ENCODE assay signal across 18 cellular contexts in genomic region chr5:173909205-173909604, GRCh38. TPM values are rescaled to one million over a fixed set of nuclear protein-coding genes. Genes with fewer than 3 reads are reported as not detected.
DNase-seq lines count a peak whose midpoint lies in the region; ATAC-seq and FAIRE-seq lines count a peak whose summit lies in the region.
"Had no signal": no experiment of that assay in that cellular context is flagged by ENCODE, and none has a peak within 500 bp of the region (broad histone marks: within the 10 kb centered on the region; RNA-seq: fewer than 3 reads in every experiment).

No MANE protein-coding gene starts in this region.

- H3K27me3 ChIP-seq in HUES64 (ENCODE audit: insufficient read depth, low read length) (no peaks in the 10 kb centered on the region), small intestine (ENCODE audit: control insufficient read depth in 2 of 2, insufficient read depth in 2 of 2, low read length in 2 of 2) (no peaks in the 10 kb centered on the region)

- peak overlapping the region; percentile 36; the same call in 1 of the 2 replicates for H3K9ac ChIP-seq in HUES64 (ENCODE audit: low read depth, low read length)

- peak; percentile 40 for ATAC-seq in left lobe of liver
- no peak for ATAC-seq in effector memory CD8-positive, alpha-beta T cell (replicated peaks)
- no peak for ATAC-seq in GM18873 (IDR thresholded peaks at IDR 0.05; ENCODE audit: low FRiP score, unreplicated experiment)
- ATAC-seq: HCT116 had no signal

- H3K4me3 ChIP-seq in HUES64 (ENCODE audit: low read length) (no peak overlapping the region), small intestine (ENCODE audit: low read depth in 1 of 2, low read length in 2 of 2) (no peak overlapping the region)

- H3K27ac ChIP-seq in HUES64 (ENCODE audit: low read depth, low read length), result no peak overlapping the region
- peak overlapping the region; percentile 83 for H3K27ac ChIP-seq in substantia nigra (ENCODE audit: low read depth, low read length, poor library complexity, severe bottlenecking)
- H3K27ac ChIP-seq in small intestine (ENCODE audit: low read depth in 1 of 2, low read length in 1 of 2), result no peak overlapping the region
- H3K27ac ChIP-seq: C4-2B, epithelial cell of prostate had no signal

- H3K4me3 Mint-ChIP-seq in effector memory CD8-positive, alpha-beta T cell, result no peak overlapping the region

- H3K9me3 ChIP-seq in HUES64 (ENCODE audit: insufficient read depth, low read depth, low read length) (no peaks in the 10 kb centered on the region), small intestine (ENCODE audit: control insufficient read depth, low read depth) (no peaks in the 10 kb centered on the region)

- no peak for FAIRE-seq in small intestine (lab: Jason Lieb, UNC)

- no peaks in the 10 kb centered on the region for H3K9me3 Mint-ChIP-seq in effector memory CD8-positive, alpha-beta T cell

- H3K36me3 Mint-ChIP-seq in effector memory CD8-positive, alpha-beta T cell (ENCODE audit: insufficient read depth), result peaks cover 30% of the 10 kb centered on the region

- H3K4me1 ChIP-seq in HUES64 (ENCODE audit: insufficient read depth, low read length), result peaks cover 16% of the 10 kb centered on the region
- no peaks in the 10 kb centered on the region for H3K4me1 ChIP-seq in small intestine (ENCODE audit: control insufficient read depth in 2 of 2, insufficient read depth in 1 of 2, low read depth in 1 of 2, low read length in 1 of 2)

- peaks cover 7 to 26% of the 10 kb centered on the region in 2 donors for H3K4me1 Mint-ChIP-seq in effector memory CD8-positive, alpha-beta T cell (ENCODE audit: low read depth in 2 of 2)

- WGBS in HUES64, result 58% methylated on average over 2 of the region's 3 CpGs
- WGBS in small intestine, 3 donors, result 50 to 59% (median 54%) methylated on average over 3 of the region's 3 CpGs

- H3K36me3 ChIP-seq in HUES64 (ENCODE audit: insufficient read depth, low read length), result no peaks in the 10 kb centered on the region
- peaks cover 0 to 2% of the 10 kb centered on the region in 2 donors for H3K36me3 ChIP-seq in small intestine (ENCODE audit: control insufficient read depth in 2 of 2, insufficient read depth in 2 of 2, low read length in 2 of 2)

- no peaks in the 10 kb centered on the region for H3K27me3 Mint-ChIP-seq in effector memory CD8-positive, alpha-beta T cell
- H3K27me3 Mint-ChIP-seq: progenitor cell of endocrine pancreas had no signal

- DNase-seq in cerebellar cortex (ENCODE audit: low spot score) (peak; percentile 63), left lobe of liver (ENCODE audit: low spot score) (no peak), substantia nigra (lab: John Stamatoyannopoulos, UW) (peak in 27 of 49 donors; percentile 21 to 75 (median 45)), small intestine (no peak), SKM-1 (lab: John Stamatoyannopoulos, UW; ENCODE audit: unreplicated experiment) (no peak)
- no peak for DNase-seq in effector memory CD8-positive, alpha-beta T cell
- DNase-seq: activated CD8-positive, alpha-beta memory T cell treated with anti-CD3 and anti-CD28 coated beads for 24 hours; activated naive CD4-positive, alpha-beta T cell treated with Interleukin-2 at 50 U/mL for 16 hours; NCI-H748 treated with DMSO at 0.1 percent for 48 hours; SIG-M5; stimulated activated CD4-positive, alpha-beta T cell treated with anti-CD3 and anti-CD28 coated beads, Interleukin-4, amount 100 ng/mL, for 4 hours; stimulated activated naive CD4-positive, alpha-beta T cell treated with Interleukin-2 at 50 U/mL for 16 hours had no signal

- H3K27ac Mint-ChIP-seq in effector memory CD8-positive, alpha-beta T cell, result no peak overlapping the region
- H3K27ac Mint-ChIP-seq: progenitor cell of endocrine pancreas had no signal

RNA-seq across cellular contexts. Expression of gene CPEB4, which starts 21.1 kb away (rescaled TPM):
- 4.7 TPM for polyA plus RNA-seq in HUES64 (2013, experiment 1 of 2)
- polyA plus RNA-seq in HUES64 (2013, experiment 2 of 2), result 4.1 TPM
- 28.2 TPM for total RNA-seq in left lobe of liver
- polyA plus RNA-seq in small intestine, result 10 to 100 TPM in 1 of 3 donors, 1 to 10 TPM in 2; 7.8 to 17.8 (median 8.1) TPM

Comparison
In these comparisons a context has a peak if more than half of its experiments do, and no peak if none do; other contexts are left out.
1. DNase-seq: peak in cerebellar cortex (single experiment) and substantia nigra (27 of 49); none in left lobe of liver (single experiment), small intestine (single experiment), effector memory CD8-positive, alpha-beta T cell (0 of 3) and SKM-1 (single experiment).